In the genomic region with DNA sequence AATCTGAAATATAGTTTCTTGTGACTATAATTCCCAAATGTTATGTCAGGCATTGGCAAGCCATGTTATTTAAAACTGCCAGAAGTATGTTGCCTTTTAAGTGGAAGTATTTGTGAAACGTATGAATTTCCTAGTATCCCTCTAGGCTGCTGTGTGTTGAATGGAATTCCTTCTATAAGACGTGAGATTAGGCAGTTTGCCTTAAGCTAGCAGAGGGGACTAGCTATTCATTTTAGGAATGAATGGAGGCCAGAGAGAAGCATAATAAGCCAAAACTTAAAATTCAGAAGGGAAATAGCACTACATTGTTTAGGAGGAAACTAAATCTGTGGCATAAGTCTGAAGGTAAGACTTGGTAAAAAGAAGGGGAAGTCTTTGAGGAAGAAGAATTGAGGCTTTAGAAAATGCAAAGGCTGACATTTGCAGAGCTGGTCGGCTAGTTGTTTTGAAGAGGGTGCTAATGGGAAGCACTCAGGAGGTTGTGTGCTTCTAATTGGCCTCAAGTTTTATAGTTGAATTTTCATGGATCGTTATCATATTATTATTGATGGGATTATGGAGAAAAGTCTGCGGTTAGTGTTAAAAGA, we compare ENCODE assay signal across 9 cellular contexts. TPM values are rescaled to one million over a fixed set of nuclear protein-coding genes. Genes with fewer than 3 reads are reported as not detected.
DNase-seq lines count a peak whose midpoint lies in the region; ATAC-seq and TF ChIP-seq lines count a peak whose summit lies in the region.
"Had no signal": no experiment of that assay in that cellular context is flagged by ENCODE, and none has a peak within 500 bp of the region (broad histone marks: within the 10 kb centered on the region; RNA-seq: fewer than 3 reads in every experiment).

No MANE protein-coding gene starts in this region.

- no peak for ATAC-seq in HG02763 (IDR thresholded peaks at IDR 0.05; ENCODE audit: unreplicated experiment)

- peak overlapping the region; percentile 97 for H3K27ac Mint-ChIP-seq in activated naive CD4-positive, alpha-beta T cell treated with anti-CD3 and anti-CD28 coated beads for 36 hours

- no peak overlapping the region for H2AFZ ChIP-seq in SU-DHL-6 (ENCODE audit: low read depth, low read length, severe bottlenecking)

- peak overlapping the region; percentile 69 for H3K4me3 Mint-ChIP-seq in activated naive CD4-positive, alpha-beta T cell treated with anti-CD3 and anti-CD28 coated beads for 36 hours

- TF ChIP-seq CTCF in SU-DHL-6 (IDR thresholded peaks at IDR 0.05; ENCODE audit: insufficient read depth, low read length, poor library complexity, severe bottlenecking), result no peak
- no peak for TF ChIP-seq CTCF in esophagus squamous epithelium (IDR thresholded peaks at IDR 0.05)

- peaks cover 12% of the 10 kb centered on the region for H3K36me3 ChIP-seq in SU-DHL-6 (ENCODE audit: low read length)
- no peaks in the 10 kb centered on the region for H3K36me3 ChIP-seq in esophagus squamous epithelium
- no peaks in the 10 kb centered on the region for H3K36me3 ChIP-seq in thymus (ENCODE audit: control insufficient read depth, insufficient read depth)
- H3K36me3 ChIP-seq: BE2C had no signal

- peaks cover 19% of the 10 kb centered on the region for H3K36me3 Mint-ChIP-seq in activated naive CD4-positive, alpha-beta T cell treated with anti-CD3 and anti-CD28 coated beads for 36 hours (ENCODE audit: low read depth)

- WGBS in esophagus squamous epithelium, 2 donors, result 46 to 57% methylated on average over 5 of the region's 5 CpGs
- 62% methylated on average over 5 of the region's 5 CpGs for WGBS in thymus

- H3K9ac ChIP-seq in SU-DHL-6 (ENCODE audit: low read length), result no peak overlapping the region

- peaks cover 93% of the 10 kb centered on the region for H3K4me1 Mint-ChIP-seq in activated naive CD4-positive, alpha-beta T cell treated with anti-CD3 and anti-CD28 coated beads for 36 hours (ENCODE audit: low read depth)

- no peak for TF ChIP-seq POLR2A in esophagus squamous epithelium (IDR thresholded peaks at IDR 0.05)

- CTCF ChIA-PET in activated naive CD4-positive, alpha-beta T cell treated with anti-CD3 and anti-CD28 coated beads for 36 hours (lab: Charles Lee), result interaction anchor here (0.8 to 2.0 kb wide), 6 partner anchors 10 to 94 kb away, joined by 3 to 7 read pairs (median 3); no protein-coding TSS in a partner anchor

- H3K27ac ChIP-seq in SU-DHL-6 (ENCODE audit: low read depth, low read length), result peak overlapping the region; percentile 74
- H3K27ac ChIP-seq in esophagus squamous epithelium, result peak overlapping the region; percentile 16 to 74 (median 52)
- H3K27ac ChIP-seq in thymus (ENCODE audit: low read depth), result peak overlapping the region; percentile 15

- H3K9me3 ChIP-seq in SU-DHL-6 (ENCODE audit: insufficient read depth, low read length), result no peaks in the 10 kb centered on the region
- no peaks in the 10 kb centered on the region for H3K9me3 ChIP-seq in esophagus squamous epithelium
- no peaks in the 10 kb centered on the region for H3K9me3 ChIP-seq in thymus (ENCODE audit: control insufficient read depth)
- H3K9me3 ChIP-seq: BE2C had no signal

- no peak for DNase-seq in activated naive CD4-positive, alpha-beta T cell treated with anti-CD3 and anti-CD28 coated beads for 36 hours
- no peak for DNase-seq in activated naive CD4-positive, alpha-beta T cell (lab: John Stamatoyannopoulos, UW)
- DNase-seq in esophagus squamous epithelium (lab: John Stamatoyannopoulos, UW) (no peak), MV-4-11 (lab: John Stamatoyannopoulos, UW) (no peak), NCI-H1694 treated with DMSO at 0.1 percent for 48 hours (lab: John Stamatoyannopoulos, UW) (no peak)
- DNase-seq: BE2C had no signal

- H4K20me1 ChIP-seq in SU-DHL-6 (ENCODE audit: low read depth, low read length), result peaks cover 30% of the 10 kb centered on the region; the same call in 1 of the 2 replicates

- H3F3A ChIP-seq in SU-DHL-6 (ENCODE audit: insufficient read depth), result peaks cover 69% of the 10 kb centered on the region

- H3K4me3 ChIP-seq in SU-DHL-6 (ENCODE audit: insufficient read depth, low read length, poor library complexity, severe bottlenecking) (no peak overlapping the region), esophagus squamous epithelium (no peak overlapping the region), thymus (ENCODE audit: low read length) (no peak overlapping the region)

- peaks cover 100% of the 10 kb centered on the region for H3K79me2 ChIP-seq in SU-DHL-6 (ENCODE audit: insufficient read depth, low read length)

- H3K4me2 ChIP-seq in SU-DHL-6 (ENCODE audit: low read depth, low read length, poor library complexity, severe bottlenecking), result peak overlapping the region; percentile 56

- H3K4me1 ChIP-seq in esophagus squamous epithelium (peaks cover 7 to 72% (median 21%) of the 10 kb centered on the region in 3 donors), thymus (ENCODE audit: control insufficient read depth, insufficient read depth, low read length) (peaks cover 56% of the 10 kb centered on the region)
- H3K4me1 ChIP-seq: BE2C had no signal

- intact Hi-C loops in activated naive CD4-positive, alpha-beta T cell treated with anti-CD3 and anti-CD28 coated beads for 36 hours (cut with micrococcal nuclease), result no loop called here
- intact Hi-C loops in esophagus squamous epithelium (cut with DNase I), result no loop called here

- peaks cover 6% of the 10 kb centered on the region for H3K9me3 Mint-ChIP-seq in activated naive CD4-positive, alpha-beta T cell treated with anti-CD3 and anti-CD28 coated beads for 36 hours

- H3K9me2 ChIP-seq in SU-DHL-6 (replicated peaks; ENCODE audit: insufficient read depth, low read length), result no peaks in the 10 kb centered on the region

- H3K27me3 Mint-ChIP-seq in activated naive CD4-positive, alpha-beta T cell treated with anti-CD3 and anti-CD28 coated beads for 36 hours (ENCODE audit: low read depth), result no peaks in the 10 kb centered on the region

- H3K27me3 ChIP-seq in SU-DHL-6 (ENCODE audit: low read length) (no peaks in the 10 kb centered on the region), esophagus squamous epithelium (no peaks in the 10 kb centered on the region), thymus (ENCODE audit: control insufficient read depth, insufficient read depth) (no peaks in the 10 kb centered on the region)
- H3K27me3 ChIP-seq: BE2C had no signal

RNA-seq across cellular contexts. Expression of a gene that starts 57.1 kb away (rescaled TPM):
- 10 to 100 TPM; 37.6 to 41.6 TPM for total RNA-seq in activated naive CD4-positive, alpha-beta T cell treated with anti-CD3 and anti-CD28 coated beads for 36 hours
- 10 to 100 TPM in 3 of 4 donors, 1 to 10 TPM in 1; 9.2 to 14.7 (median 12.4) TPM for total RNA-seq in esophagus squamous epithelium
- polyA plus RNA-seq in thymus, result 32.8 TPM

Comparison
In these comparisons a context has a peak if more than half of its experiments do, and no peak if none do; other contexts are left out.
1. H3K27ac ChIP-seq: peak in every context shown above with its lines; median percentile 74 in SU-DHL-6; 52 in esophagus squamous epithelium; 15 in thymus.